In the genomic region with DNA sequence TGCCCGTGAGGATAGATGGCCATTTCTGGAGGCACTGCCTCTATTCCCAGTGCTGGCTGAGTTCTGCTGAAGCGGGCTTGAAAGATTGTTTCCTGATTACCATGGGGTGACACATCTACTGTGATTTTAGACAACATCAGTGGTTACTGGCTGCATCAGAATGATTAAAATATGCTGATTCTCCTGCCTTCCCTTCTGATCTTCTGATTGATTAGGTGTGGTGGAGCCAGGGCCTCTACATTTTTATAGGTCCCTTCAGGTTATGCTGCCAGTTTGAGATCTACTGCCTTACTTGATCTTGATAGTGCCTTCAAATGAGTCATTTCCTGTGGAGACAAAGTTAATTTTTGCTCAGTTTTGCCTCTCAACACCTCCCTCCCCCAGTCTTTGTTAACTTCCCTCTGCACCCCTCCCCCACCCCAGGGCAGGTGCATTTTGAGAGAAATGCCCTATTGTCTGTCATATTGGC, we compare ENCODE assay signal across 8 cellular contexts. TPM values are rescaled to one million over a fixed set of nuclear protein-coding genes. Genes with fewer than 3 reads are reported as not detected.
DNase-seq lines count a peak whose midpoint lies in the region; ATAC-seq and TF ChIP-seq lines count a peak whose summit lies in the region.

No MANE protein-coding gene starts in this region.

- no peak overlapping the region for H2AFZ ChIP-seq in SU-DHL-6 (ENCODE audit: low read depth, low read length, severe bottlenecking)

- H3K79me2 ChIP-seq in SU-DHL-6 (ENCODE audit: insufficient read depth, low read length): no peaks in the 10 kb centered on the region

- peak overlapping the region; percentile 28 for H3K4me2 ChIP-seq in SU-DHL-6 (ENCODE audit: low read depth, low read length, poor library complexity, severe bottlenecking)

- H3K36me3 Mint-ChIP-seq in activated naive CD8-positive, alpha-beta T cell: peaks cover 18% of the 10 kb centered on the region

- no peak for TF ChIP-seq CTCF in SU-DHL-6 (IDR thresholded peaks at IDR 0.05; ENCODE audit: insufficient read depth, low read length, poor library complexity, severe bottlenecking)

- 0 out of 2 replicates have a peak, but pooled peaks cover 2% of the 10 kb centered on the region for H3K36me3 ChIP-seq in SU-DHL-6 (ENCODE audit: low read length)

- peak overlapping the region; percentile 70 for H3K27ac Mint-ChIP-seq in activated naive CD8-positive, alpha-beta T cell

- H3K4me3 ChIP-seq in SU-DHL-6 (ENCODE audit: insufficient read depth, low read length, poor library complexity, severe bottlenecking): no peak overlapping the region

- DNase-seq in renal cortical epithelial cell (ENCODE audit: low read depth): peak; percentile 82
- no peak for DNase-seq in pons (ENCODE audit: low spot score)
- DNase-seq in NCI-H2227 (lab: John Stamatoyannopoulos, UW; ENCODE audit: unreplicated experiment): no peak
- no peak for DNase-seq in putamen (ENCODE audit: low spot score)

- H3K9me3 Mint-ChIP-seq in activated naive CD8-positive, alpha-beta T cell (ENCODE audit: low read depth): no peaks in the 10 kb centered on the region

- no peaks in the 10 kb centered on the region for H3F3A ChIP-seq in SU-DHL-6 (ENCODE audit: insufficient read depth)

- H3K9ac ChIP-seq in SU-DHL-6 (ENCODE audit: low read length): peak overlapping the region; percentile 27; the same call in 1 of the 2 replicates

- peak overlapping the region; percentile 46 for H3K4me3 Mint-ChIP-seq in activated naive CD8-positive, alpha-beta T cell

- H3K9me2 ChIP-seq in SU-DHL-6 (replicated peaks; ENCODE audit: insufficient read depth, low read length): no peaks in the 10 kb centered on the region

- H3K27ac ChIP-seq in SU-DHL-6 (ENCODE audit: low read depth, low read length): peak overlapping the region; percentile 44

- H3K4me1 Mint-ChIP-seq in activated naive CD8-positive, alpha-beta T cell (ENCODE audit: low read depth): peaks cover 35% of the 10 kb centered on the region

- peak; percentile 76 for ATAC-seq in GM18498 (IDR thresholded peaks at IDR 0.05; ENCODE audit: unreplicated experiment)
- ATAC-seq in HG03066 (IDR thresholded peaks at IDR 0.05; ENCODE audit: low read depth, unreplicated experiment): peak; percentile 90

- no peaks in the 10 kb centered on the region for H3K27me3 ChIP-seq in SU-DHL-6 (ENCODE audit: low read length)

- no peaks in the 10 kb centered on the region for H3K9me3 ChIP-seq in SU-DHL-6 (ENCODE audit: insufficient read depth, low read length)

- no peaks in the 10 kb centered on the region for H4K20me1 ChIP-seq in SU-DHL-6 (ENCODE audit: low read depth, low read length)

- no peaks in the 10 kb centered on the region for H3K27me3 Mint-ChIP-seq in activated naive CD8-positive, alpha-beta T cell

RNA-seq across cellular contexts. Expression of a gene that starts 31.6 kb away (rescaled TPM):
- 0.69 and 2.1 TPM in 2 replicates for total RNA-seq in renal cortical epithelial cell
